Comparison of ENCODE assay signal across 8 cellular contexts in genomic region chr18:37019157-37019571, GRCh38.
DNase-seq lines count a peak whose midpoint lies in the region.

No MANE protein-coding gene starts in this region.

- in situ Hi-C loops in SK-MEL-5 (cut with HindIII; ENCODE audit: low pct_unique_long_range_greater_than_20kb, low sequenced_read_pairs): no loop called here
- in situ Hi-C loops in KBM-7 (cut with MboI; ENCODE audit: low pct_unique_long_range_greater_than_20kb, low sequenced_read_pairs): no loop called here

- peak; percentile 60 for DNase-seq in D341Med (ENCODE audit: low spot score)
- peak; percentile 46 for DNase-seq in Karpas-422
- peak; percentile 68 for DNase-seq in SK-MEL-5 (ENCODE audit: low read depth, low spot score)
- peak; percentile 48 for DNase-seq in iris pigment epithelial cell (ENCODE audit: low read depth)
- no peak for DNase-seq in activated effector memory CD4-positive, alpha-beta T cell treated with anti-CD3 and anti-CD28 coated beads, Interleukin-2, amount 50 U/mL, for 16 hours
- no peak for DNase-seq in GM19240 (ENCODE audit: insufficient read length, low spot score)
- no peak for DNase-seq in GOT3 (lab: John Stamatoyannopoulos, UW)
- no peak for DNase-seq in KBM-7

- no peaks in the 10 kb centered on the region for H3K4me1 ChIP-seq in Karpas-422 (ENCODE audit: low read length)

- no peak overlapping the region for H3K9ac ChIP-seq in Karpas-422 (ENCODE audit: low read length)

- 0 out of 2 replicates have a peak, but pooled peaks cover 4% of the 10 kb centered on the region for H3K9me3 ChIP-seq in Karpas-422 (ENCODE audit: low read length)

- no peaks in the 10 kb centered on the region for H3K9me2 ChIP-seq in Karpas-422 (replicated peaks; ENCODE audit: insufficient read depth, low read length)

- no peak overlapping the region for H3K4me3 ChIP-seq in Karpas-422 (ENCODE audit: low read length)

- H3K27ac ChIP-seq in Karpas-422 (ENCODE audit: low read length): no peak overlapping the region

- H3K36me3 ChIP-seq in Karpas-422 (ENCODE audit: insufficient read depth, low read length): no peaks in the 10 kb centered on the region

- no peaks in the 10 kb centered on the region for H3K27me3 ChIP-seq in Karpas-422 (ENCODE audit: low read length)

- H3K79me2 ChIP-seq in Karpas-422 (ENCODE audit: low read length): no peaks in the 10 kb centered on the region

- H3K4me2 ChIP-seq in Karpas-422 (ENCODE audit: low read depth, low read length, poor library complexity, severe bottlenecking): no peak overlapping the region

- no peak overlapping the region for H2AFZ ChIP-seq in Karpas-422 (ENCODE audit: low read length)

- no peaks in the 10 kb centered on the region for H4K20me1 ChIP-seq in Karpas-422 (ENCODE audit: insufficient read depth, low read depth, low read length)

Comparison
In these comparisons a context has a peak if more than half of its experiments do, and no peak if none do; other contexts are left out.
1. DNase-seq: peak in D341Med (single experiment), Karpas-422 (single experiment), SK-MEL-5 (single experiment) and iris pigment epithelial cell (single experiment); none in activated effector memory CD4-positive, alpha-beta T cell treated with anti-CD3 and anti-CD28 coated beads, Interleukin-2, amount 50 U/mL, for 16 hours (single experiment), GM19240 (single experiment), GOT3 (single experiment) and KBM-7 (single experiment).